In genomic region chr11:60748821-60749220, GRCh38 we compare ENCODE assay signal across 23 cellular contexts.
DNase-seq lines count a peak whose midpoint lies in the region; ATAC-seq lines count a peak whose summit lies in the region.
"Had no signal": no experiment of that assay in that cellular context is flagged by ENCODE, and none has a peak within 500 bp of the region (broad histone marks: within the 10 kb centered on the region; RNA-seq: fewer than 3 reads in every experiment).

No MANE protein-coding gene starts in this region.

- H3K4me3 Mint-ChIP-seq in stimulated activated memory B cell treated with anti-CD40 and anti-IgM and Interleukin-4, amounts not matched to agents 10 μg/mL and 1 μg/mL and 100 μg/mL, for 72 hours, result no peak overlapping the region
- H3K4me3 Mint-ChIP-seq: CD14-positive monocyte; CD4-positive, alpha-beta memory T cell; CD4-positive, CD25-positive, alpha-beta regulatory T cell; CD8-positive, alpha-beta memory T cell had no signal

- peak; percentile 79 for ATAC-seq in GM21529 (IDR thresholded peaks at IDR 0.05; ENCODE audit: unreplicated experiment)
- ATAC-seq in stimulated activated memory B cell treated with anti-CD40 and anti-IgM and Interleukin-4, amounts not matched to agents 10 μg/mL and 1 μg/mL and 100 μg/mL, for 72 hours, result peak; percentile 58
- ATAC-seq in GM21526 (IDR thresholded peaks at IDR 0.05; ENCODE audit: low FRiP score, unreplicated experiment), result no peak
- no peak for ATAC-seq in GM18873 (IDR thresholded peaks at IDR 0.05; ENCODE audit: low FRiP score, unreplicated experiment)

- no peaks in the 10 kb centered on the region for H3K36me3 ChIP-seq in BLaER1
- H3K36me3 ChIP-seq in BLaER1 treated with 17β-estradiol and CSF1 and Interleukin-3, amounts not matched to agents 10 nM and 100 nM, result no peaks in the 10 kb centered on the region
- H3K36me3 ChIP-seq: BE2C had no signal

- no peak overlapping the region for H3K27ac Mint-ChIP-seq in stimulated activated memory B cell treated with anti-CD40 and anti-IgM and Interleukin-4, amounts not matched to agents 10 μg/mL and 1 μg/mL and 100 μg/mL, for 72 hours
- H3K27ac Mint-ChIP-seq: CD14-positive monocyte; CD4-positive, alpha-beta memory T cell; CD4-positive, CD25-positive, alpha-beta regulatory T cell had no signal

- H3K27me3 ChIP-seq in BLaER1, result no peaks in the 10 kb centered on the region
- no peaks in the 10 kb centered on the region for H3K27me3 ChIP-seq in BLaER1 treated with 17β-estradiol and CSF1 and Interleukin-3, amounts not matched to agents 10 nM and 100 nM
- H3K27me3 ChIP-seq: BE2C had no signal

- peaks cover 28% of the 10 kb centered on the region for H3K4me1 ChIP-seq in BLaER1
- H3K4me1 ChIP-seq in BLaER1 treated with 17β-estradiol and CSF1 and Interleukin-3, amounts not matched to agents 10 nM and 100 nM, result peaks cover 0 to 26% (median 21%) of the 10 kb centered on the region in 10 experiments; a peak in 14 of 20 replicates
- H3K4me1 ChIP-seq: BE2C had no signal

- peaks cover 4% of the 10 kb centered on the region for H3K9me3 Mint-ChIP-seq in stimulated activated memory B cell treated with anti-CD40 and anti-IgM and Interleukin-4, amounts not matched to agents 10 μg/mL and 1 μg/mL and 100 μg/mL, for 72 hours

- H3K4me1 Mint-ChIP-seq in stimulated activated memory B cell treated with anti-CD40 and anti-IgM and Interleukin-4, amounts not matched to agents 10 μg/mL and 1 μg/mL and 100 μg/mL, for 72 hours, result no peaks in the 10 kb centered on the region
- H3K4me1 Mint-ChIP-seq: CD4-positive, alpha-beta memory T cell; CD4-positive, CD25-positive, alpha-beta regulatory T cell; CD8-positive, alpha-beta memory T cell had no signal

- no peak overlapping the region for H3K4me3 ChIP-seq in BLaER1
- H3K4me3 ChIP-seq in BLaER1 treated with 17β-estradiol and CSF1 and Interleukin-3, amounts not matched to agents 10 nM and 100 nM, result no peak overlapping the region

- no peaks in the 10 kb centered on the region for H4K20me1 ChIP-seq in BLaER1
- no peaks in the 10 kb centered on the region; a peak in 1 of 22 replicates for H4K20me1 ChIP-seq in BLaER1 treated with 17β-estradiol and CSF1 and Interleukin-3, amounts not matched to agents 10 nM and 100 nM

- H3K4me2 ChIP-seq in BLaER1, result peak overlapping the region; percentile 44
- H3K4me2 ChIP-seq in BLaER1 treated with 17β-estradiol and CSF1 and Interleukin-3, amounts not matched to agents 10 nM and 100 nM, result peak overlapping the region in 6 of 11 experiments; percentile 11 to 51 (median 22); a peak in 10 of 22 replicates

- H3K27ac ChIP-seq in BLaER1, result no peak overlapping the region
- no peak overlapping the region for H3K27ac ChIP-seq in BLaER1 treated with 17β-estradiol and CSF1 and Interleukin-3, amounts not matched to agents 10 nM and 100 nM

- no peak for DNase-seq in glomerular visceral epithelial cell (ENCODE audit: extremely low spot score)
- DNase-seq: 8988T; ACHN; BE2C; C1 segment of cervical spinal cord; CD4-positive, alpha-beta memory T cell; CD4-positive, CD25-positive, alpha-beta regulatory T cell; CD8-positive, alpha-beta memory T cell; COR-L47; DMS 273 treated with DMSO at 0.1 percent for 48 hours; DMS153; DMS53; DMS79; DND-41; EL; GF-D8 had no signal

- H3K27me3 Mint-ChIP-seq in stimulated activated memory B cell treated with anti-CD40 and anti-IgM and Interleukin-4, amounts not matched to agents 10 μg/mL and 1 μg/mL and 100 μg/mL, for 72 hours, result peaks cover 33% of the 10 kb centered on the region

- H3K9me3 ChIP-seq in BLaER1, result 0 out of 2 replicates have a peak, but pooled peaks cover 8% of the 10 kb centered on the region
- H3K9me3 ChIP-seq in BLaER1 treated with 17β-estradiol and CSF1 and Interleukin-3, amounts not matched to agents 10 nM and 100 nM (replicated peaks in 1 of 11), result peaks cover 0 to 16% (median 10%) of the 10 kb centered on the region in 11 experiments; a peak in 12 of 22 replicates
- H3K9me3 ChIP-seq: BE2C had no signal

- H3K36me3 Mint-ChIP-seq in stimulated activated memory B cell treated with anti-CD40 and anti-IgM and Interleukin-4, amounts not matched to agents 10 μg/mL and 1 μg/mL and 100 μg/mL, for 72 hours, result no peaks in the 10 kb centered on the region
- H3K36me3 Mint-ChIP-seq: CD14-positive monocyte; CD4-positive, alpha-beta memory T cell; CD4-positive, CD25-positive, alpha-beta regulatory T cell had no signal

- no peak overlapping the region for H3K9ac ChIP-seq in BLaER1
- no peak overlapping the region for H3K9ac ChIP-seq in BLaER1 treated with 17β-estradiol and CSF1 and Interleukin-3, amounts not matched to agents 10 nM and 100 nM

Comparison
In these comparisons a context has a peak if more than half of its experiments do, and no peak if none do; other contexts are left out.
1. ATAC-seq: peak in GM21529 (single experiment) and stimulated activated memory B cell treated with anti-CD40 and anti-IgM and Interleukin-4, amounts not matched to agents 10 μg/mL and 1 μg/mL and 100 μg/mL, for 72 hours (single experiment); none in GM21526 (single experiment) and GM18873 (single experiment).